Comparison of ENCODE assay signal across 1 cellular context in genomic region chr11:66408488-66409214, GRCh38.
TF ChIP-seq lines count a peak whose summit lies in the region.

No MANE protein-coding gene starts in this region.

TF ChIP-seq in H1, 55 proteins besides CTCF, POLR2A, EP300 and RAD21:
- TF ChIP-seq, protein P1, sequence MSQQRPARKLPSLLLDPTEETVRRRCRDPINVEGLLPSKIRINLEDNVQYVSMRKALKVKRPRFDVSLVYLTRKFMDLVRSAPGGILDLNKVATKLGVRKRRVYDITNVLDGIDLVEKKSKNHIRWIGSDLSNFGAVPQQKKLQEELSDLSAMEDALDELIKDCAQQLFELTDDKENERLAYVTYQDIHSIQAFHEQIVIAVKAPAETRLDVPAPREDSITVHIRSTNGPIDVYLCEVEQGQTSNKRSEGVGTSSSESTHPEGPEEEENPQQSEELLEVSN (IDR thresholded peaks at IDR 0.05), result peak; percentile 43; the same call in 1 of the 2 replicates
- TF ChIP-seq NANOG (IDR thresholded peaks at IDR 0.05; ENCODE audit: insufficient read depth, low read depth, low read length, poor library complexity, severe bottlenecking), result peak; percentile 10
- TF ChIP-seq ATF3 (IDR thresholded peaks at IDR 0.05; ENCODE audit: insufficient read depth, low read depth, low read length), result peak; percentile 68; the same call in 1 of the 2 replicates
- peak; percentile 67; the same call in 1 of the 2 replicates for TF ChIP-seq TAF1 (IDR thresholded peaks at IDR 0.05; ENCODE audit: low read depth, low read length)
- TF ChIP-seq NRF1 (IDR thresholded peaks at IDR 0.05; ENCODE audit: low read depth, low read length), result peak; percentile 19; the same call in 1 of the 2 replicates
- TF ChIP-seq CEBPB (IDR thresholded peaks at IDR 0.05; ENCODE audit: low read depth, low read length), result peak; percentile 74
- TF ChIP-seq, protein P2, sequence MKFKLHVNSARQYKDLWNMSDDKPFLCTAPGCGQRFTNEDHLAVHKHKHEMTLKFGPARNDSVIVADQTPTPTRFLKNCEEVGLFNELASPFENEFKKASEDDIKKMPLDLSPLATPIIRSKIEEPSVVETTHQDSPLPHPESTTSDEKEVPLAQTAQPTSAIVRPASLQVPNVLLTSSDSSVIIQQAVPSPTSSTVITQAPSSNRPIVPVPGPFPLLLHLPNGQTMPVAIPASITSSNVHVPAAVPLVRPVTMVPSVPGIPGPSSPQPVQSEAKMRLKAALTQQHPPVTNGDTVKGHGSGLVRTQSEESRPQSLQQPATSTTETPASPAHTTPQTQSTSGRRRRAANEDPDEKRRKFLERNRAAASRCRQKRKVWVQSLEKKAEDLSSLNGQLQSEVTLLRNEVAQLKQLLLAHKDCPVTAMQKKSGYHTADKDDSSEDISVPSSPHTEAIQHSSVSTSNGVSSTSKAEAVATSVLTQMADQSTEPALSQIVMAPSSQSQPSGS (IDR thresholded peaks at IDR 0.05; ENCODE audit: low read length), result 0 out of 2 replicates have a peak, but pooled peaks have one; percentile 30
- TF ChIP-seq MAX (IDR thresholded peaks at IDR 0.05), result peak; percentile 81
- peak; percentile 61 for TF ChIP-seq KDM4A (IDR thresholded peaks at IDR 0.05; ENCODE audit: low read depth, low read length, severe bottlenecking)
- TF ChIP-seq HDAC2 (IDR thresholded peaks at IDR 0.05; ENCODE audit: borderline replicate concordance in 1 of 2, low read depth in 2 of 2, low read length in 2 of 2), result peak in 1 of 2 experiments; percentile 83; a peak in 2 of 4 replicates
- TF ChIP-seq CTBP2 (IDR thresholded peaks at IDR 0.05; ENCODE audit: borderline replicate concordance, insufficient read depth, insufficient read length, low read length), result no peak
- peak; percentile 97 for TF ChIP-seq SRF (IDR thresholded peaks at IDR 0.05; ENCODE audit: low read depth, low read length)
- TF ChIP-seq EGR1 (IDR thresholded peaks at IDR 0.05; ENCODE audit: borderline replicate concordance, low read depth, low read length), result 0 out of 2 replicates have a peak, but pooled peaks have one; percentile 16
- TF ChIP-seq CHD2 (IDR thresholded peaks at IDR 0.05; ENCODE audit: low read length), result peak; percentile 14; the same call in 1 of the 2 replicates
- TF ChIP-seq TEAD4 (IDR thresholded peaks at IDR 0.05; ENCODE audit: low read depth, low read length), result 0 out of 2 replicates have a peak, but pooled peaks have one; percentile 51
- peak; percentile 85 for TF ChIP-seq ASH2L (IDR thresholded peaks at IDR 0.05; ENCODE audit: low read length)
- TF ChIP-seq POLR2AphosphoS5 (IDR thresholded peaks at IDR 0.05; ENCODE audit: low read depth, low read length), result 0 out of 2 replicates have a peak, but pooled peaks have one; percentile 39
- TF ChIP-seq TCF12 (IDR thresholded peaks at IDR 0.05; ENCODE audit: low read depth, low read length), result no peak
- peak; percentile 73 to 90; a peak in 3 of 4 replicates for TF ChIP-seq SIN3A (conservative IDR thresholded peaks at IDR 0.05 in 1 of 2, IDR thresholded peaks at IDR 0.05 in 1 of 2; ENCODE audit: low read depth in 1 of 2, low read length in 2 of 2)
- no peak for TF ChIP-seq GTF2F1 (IDR thresholded peaks at IDR 0.05; ENCODE audit: borderline replicate concordance, low read depth, low read length)
- peak; percentile 66; the same call in 1 of the 2 replicates for TF ChIP-seq TBP (IDR thresholded peaks at IDR 0.05; ENCODE audit: low read depth, low read length)
- TF ChIP-seq SP2 (IDR thresholded peaks at IDR 0.05; ENCODE audit: low read length), result no peak
- TF ChIP-seq CBX5 (IDR thresholded peaks at IDR 0.05; ENCODE audit: low read depth, low read length), result no peak
- TF ChIP-seq RXRA (IDR thresholded peaks at IDR 0.05; ENCODE audit: insufficient read depth, low read depth, low read length), result no peak
- TF ChIP-seq CREB1 (IDR thresholded peaks at IDR 0.05), result peak; percentile 83
- peak; percentile 59 for TF ChIP-seq TAF7 (optimal IDR thresholded peaks at IDR 0.05; ENCODE audit: borderline replicate concordance, low read depth, low read length)
- TF ChIP-seq BRCA1 (IDR thresholded peaks at IDR 0.05; ENCODE audit: low read depth, low read length), result 0 out of 2 replicates have a peak, but pooled peaks have one; percentile 11
